Comparison of ENCODE assay signal across 19 cellular contexts in the genomic region with DNA sequence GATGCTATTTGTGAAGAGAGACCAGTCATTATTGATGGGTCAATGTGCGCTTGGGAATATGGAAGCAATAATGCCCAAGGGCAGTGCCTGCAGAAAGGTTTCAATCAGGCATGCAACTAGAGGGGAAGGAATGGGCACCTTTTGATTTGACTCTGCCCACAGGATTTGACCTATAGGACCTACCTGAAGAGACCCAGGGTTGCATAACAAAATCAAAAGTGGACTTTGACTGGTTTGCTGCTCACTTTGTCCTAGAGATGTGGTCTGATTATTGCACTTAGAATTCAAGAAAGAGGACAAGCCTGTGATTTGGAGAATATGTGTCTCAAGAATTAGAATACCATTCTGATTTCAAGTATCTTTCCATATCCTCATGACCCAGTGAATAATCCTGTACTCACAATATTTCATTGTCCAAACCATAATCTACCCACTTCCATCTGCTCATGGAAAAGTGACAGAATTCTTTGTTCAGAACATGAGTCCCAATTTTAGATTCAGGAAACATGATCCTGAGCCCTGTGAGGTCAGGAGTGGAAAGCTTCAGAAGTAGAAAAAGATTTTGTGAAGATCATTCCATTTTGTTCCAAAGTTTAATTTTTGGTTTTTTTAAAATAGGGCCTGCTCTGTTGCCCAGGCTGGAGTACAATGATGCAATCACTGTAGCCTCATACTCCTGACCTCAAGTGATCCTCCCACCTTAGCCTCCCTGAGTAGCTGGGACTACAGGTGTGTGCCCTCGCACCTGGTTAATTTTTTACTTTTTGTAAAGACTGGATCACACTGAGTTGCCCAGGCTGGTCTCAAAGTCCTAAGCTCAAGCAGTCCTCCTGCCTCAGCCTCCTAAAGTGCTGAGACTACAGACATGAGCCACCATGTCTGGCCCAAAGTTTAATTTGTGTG.
DNase-seq lines count a peak whose midpoint lies in the region; ATAC-seq, FAIRE-seq and TF ChIP-seq lines count a peak whose summit lies in the region.
"Had no signal": no experiment of that assay in that cellular context is flagged by ENCODE, and none has a peak within 500 bp of the region (broad histone marks: within the 10 kb centered on the region; RNA-seq: fewer than 3 reads in every experiment).

No MANE protein-coding gene starts in this region.

- H3K27ac Mint-ChIP-seq in astrocyte (ENCODE audit: unreplicated experiment): peak overlapping the region; percentile 3
- H3K27ac Mint-ChIP-seq: CD4-positive, alpha-beta T cell had no signal

- POLR2A ChIA-PET in SK-N-SH (lab: Yijun Ruan, JAX): no interaction called here

- ATAC-seq in SK-N-SH treated with all-trans-retinoic acid at 6 μM for 48 hours (no peak), left lobe of liver (peak; percentile 48), HG02970 (IDR thresholded peaks at IDR 0.05; ENCODE audit: low FRiP score, unreplicated experiment) (no peak), GM21526 (IDR thresholded peaks at IDR 0.05; ENCODE audit: low FRiP score, unreplicated experiment) (no peak)
- ATAC-seq: K562 had no signal

- DNase-seq in SK-N-SH: no peak
- DNase-seq in astrocyte (ENCODE audit: low read depth): no peak
- peak; percentile 54 for DNase-seq in left lobe of liver (ENCODE audit: low spot score)
- DNase-seq in small intestine: peak; percentile 31
- no peak for DNase-seq in nucleus accumbens (lab: John Stamatoyannopoulos, UW)
- DNase-seq: 8988T; BE2C; CD4-positive, alpha-beta T cell; HCEC 1CT; MV-4-11; NCI-H1417; NCI-H187 treated with DMSO at 0.1 percent for 48 hours; NCI-H446; NK-92 treated with Interleukin-12 subunit alpha and Interleukin-12 subunit beta, amount 100 ng/mL, for 24 hours; SIG-M5 had no signal

- H3K36me3 Mint-ChIP-seq in astrocyte (ENCODE audit: low read depth, unreplicated experiment): no peaks in the 10 kb centered on the region

- H3K9me3 Mint-ChIP-seq in astrocyte (ENCODE audit: unreplicated experiment): no peaks in the 10 kb centered on the region
- H3K9me3 Mint-ChIP-seq: CD4-positive, alpha-beta T cell had no signal

- H3K36me3 ChIP-seq in SK-N-SH (replicated peaks in 1 of 2; ENCODE audit: control insufficient read depth in 1 of 2, insufficient read depth in 2 of 2, low read length in 1 of 2) (no peaks in the 10 kb centered on the region), astrocyte (ENCODE audit: insufficient read depth, low read length) (no peaks in the 10 kb centered on the region), small intestine (ENCODE audit: control insufficient read depth in 2 of 2, insufficient read depth in 2 of 2, low read length in 2 of 2) (no peaks in the 10 kb centered on the region)
- H3K36me3 ChIP-seq: BE2C had no signal

- no peaks in the 10 kb centered on the region for H4K20me1 ChIP-seq in SK-N-SH (ENCODE audit: insufficient read depth)
- no peaks in the 10 kb centered on the region for H4K20me1 ChIP-seq in astrocyte (ENCODE audit: insufficient read depth, low read length)

- WGBS in SK-N-SH (ENCODE audit: low lambda C conversion rate): 96% methylated on average over 2 of the region's 2 CpGs
- 92 to 93% (median 92%) methylated on average over 2 of the region's 2 CpGs for WGBS in small intestine, 3 donors

- H3K79me2 ChIP-seq in SK-N-SH (ENCODE audit: insufficient read depth) (no peaks in the 10 kb centered on the region), astrocyte (ENCODE audit: insufficient read depth, low read length) (no peaks in the 10 kb centered on the region)

- no peaks in the 10 kb centered on the region for H3K27me3 Mint-ChIP-seq in astrocyte (ENCODE audit: low read depth, unreplicated experiment)

- H3F3A ChIP-seq in SK-N-SH (replicated peaks; ENCODE audit: insufficient read depth): peaks cover 11% of the 10 kb centered on the region

- H3K9ac ChIP-seq in SK-N-SH (no peak overlapping the region), astrocyte (ENCODE audit: low read length) (no peak overlapping the region)

- FAIRE-seq in astrocyte (lab: Jason Lieb, UNC): no peak
- no peak for FAIRE-seq in small intestine (lab: Jason Lieb, UNC)
- FAIRE-seq: K562 had no signal

- no peaks in the 10 kb centered on the region for H3K9me2 ChIP-seq in SK-N-SH

- H3K4me3 Mint-ChIP-seq in astrocyte (ENCODE audit: unreplicated experiment): no peak overlapping the region
- H3K4me3 Mint-ChIP-seq: CD4-positive, alpha-beta T cell had no signal

- H3K4me3 ChIP-seq in SK-N-SH (ENCODE audit: low read depth in 2 of 2, low read length in 1 of 2) (no peak overlapping the region), astrocyte (ENCODE audit: insufficient read depth, low read depth, low read length) (no peak overlapping the region), small intestine (ENCODE audit: low read depth in 1 of 2, low read length in 2 of 2) (no peak overlapping the region)
- H3K4me3 ChIP-seq: K562 had no signal

- no peak for TF ChIP-seq RAD21 in SK-N-SH (IDR thresholded peaks at IDR 0.05; ENCODE audit: low read length)

- H3K27me3 ChIP-seq in SK-N-SH (ENCODE audit: insufficient read depth) (no peaks in the 10 kb centered on the region), astrocyte (ENCODE audit: insufficient read depth, low read length) (no peaks in the 10 kb centered on the region), small intestine (ENCODE audit: control insufficient read depth in 2 of 2, insufficient read depth in 2 of 2, low read length in 2 of 2) (no peaks in the 10 kb centered on the region)

- H3K27ac ChIP-seq in SK-N-SH (ENCODE audit: low read depth in 2 of 2, low read length in 1 of 2) (peak overlapping the region in 1 of 2 experiments; percentile 36; a peak in 2 of 4 replicates), astrocyte (ENCODE audit: low read depth, low read length) (no peak overlapping the region), small intestine (ENCODE audit: low read depth in 1 of 2, low read length in 1 of 2) (no peak overlapping the region)

- H3K4me2 ChIP-seq in SK-N-SH (peak overlapping the region; percentile 21; the same call in 1 of the 2 replicates), astrocyte (ENCODE audit: low read length) (no peak overlapping the region)

- H3K9me3 ChIP-seq in SK-N-SH (no peaks in the 10 kb centered on the region), astrocyte (ENCODE audit: insufficient read depth, low read depth, low read length) (no peaks in the 10 kb centered on the region), small intestine (ENCODE audit: control insufficient read depth, low read depth) (no peaks in the 10 kb centered on the region)
- H3K9me3 ChIP-seq: BE2C had no signal

- no peak for TF ChIP-seq CTCF in SK-N-SH (IDR thresholded peaks at IDR 0.05)
- no peak for TF ChIP-seq CTCF in astrocyte (IDR thresholded peaks at IDR 0.05; ENCODE audit: insufficient read depth, low read depth, low read length)

- H3K4me1 ChIP-seq in SK-N-SH (ENCODE audit: control insufficient read depth in 1 of 2, insufficient read depth in 2 of 2, low read depth in 1 of 2, low read length in 1 of 2) (peaks cover 16 to 22% of the 10 kb centered on the region in 2 experiments), astrocyte (ENCODE audit: insufficient read depth, low read length) (peaks cover 3% of the 10 kb centered on the region), small intestine (ENCODE audit: control insufficient read depth in 2 of 2, insufficient read depth in 1 of 2, low read depth in 1 of 2, low read length in 1 of 2) (peaks cover 0 to 3% of the 10 kb centered on the region in 2 donors)
- H3K4me1 ChIP-seq: BE2C had no signal

- CTCF ChIA-PET in SK-N-SH (lab: Yijun Ruan, JAX): no interaction called here

- H2AFZ ChIP-seq in SK-N-SH (ENCODE audit: low read depth): no peak overlapping the region
- no peak overlapping the region for H2AFZ ChIP-seq in astrocyte (ENCODE audit: low read depth, low read length)

- H3K4me1 Mint-ChIP-seq in astrocyte (ENCODE audit: low read depth, unreplicated experiment): peaks cover 8% of the 10 kb centered on the region

- TF ChIP-seq EP300 in SK-N-SH (IDR thresholded peaks at IDR 0.05; ENCODE audit: borderline replicate concordance in 1 of 2, low read depth in 1 of 2, low read length in 1 of 2): no peak

TF ChIP-seq in SK-N-SH, 30 proteins besides CTCF, POLR2A, EP300 and RAD21:
- TF ChIP-seq TAF1 (IDR thresholded peaks at IDR 0.05; ENCODE audit: borderline replicate concordance, low read depth, low read length) (no peak), POLR2AphosphoS5 (IDR thresholded peaks at IDR 0.05; ENCODE audit: low read depth, low read length) (no peak), RXRA (IDR thresholded peaks at IDR 0.05; ENCODE audit: borderline replicate concordance, low read depth) (no peak), FOSL2 (IDR thresholded peaks at IDR 0.05; ENCODE audit: borderline replicate concordance, low read depth) (no peak), FOXM1 (IDR thresholded peaks at IDR 0.05; ENCODE audit: low read depth) (no peak), YY1 (IDR thresholded peaks at IDR 0.05; ENCODE audit: low read depth) (no peak), TEAD4 (IDR thresholded peaks at IDR 0.05; ENCODE audit: borderline replicate concordance, insufficient read depth) (no peak), NRF1 (IDR thresholded peaks at IDR 0.05; ENCODE audit: low read depth, low read length) (no peak), CHD2 (IDR thresholded peaks at IDR 0.05; ENCODE audit: low read length, partially characterized antibody) (no peak), NFIC (IDR thresholded peaks at IDR 0.05; ENCODE audit: borderline replicate concordance) (no peak)

TF ChIP-seq in SK-N-SH treated with all-trans-retinoic acid at 6 μM for 48 hours, 23 proteins besides CTCF, POLR2A, EP300 and RAD21:
- TF ChIP-seq ZFP3 (CRISPR knock-in tag; IDR thresholded peaks at IDR 0.05): no peak
- TF ChIP-seq, protein P1, sequence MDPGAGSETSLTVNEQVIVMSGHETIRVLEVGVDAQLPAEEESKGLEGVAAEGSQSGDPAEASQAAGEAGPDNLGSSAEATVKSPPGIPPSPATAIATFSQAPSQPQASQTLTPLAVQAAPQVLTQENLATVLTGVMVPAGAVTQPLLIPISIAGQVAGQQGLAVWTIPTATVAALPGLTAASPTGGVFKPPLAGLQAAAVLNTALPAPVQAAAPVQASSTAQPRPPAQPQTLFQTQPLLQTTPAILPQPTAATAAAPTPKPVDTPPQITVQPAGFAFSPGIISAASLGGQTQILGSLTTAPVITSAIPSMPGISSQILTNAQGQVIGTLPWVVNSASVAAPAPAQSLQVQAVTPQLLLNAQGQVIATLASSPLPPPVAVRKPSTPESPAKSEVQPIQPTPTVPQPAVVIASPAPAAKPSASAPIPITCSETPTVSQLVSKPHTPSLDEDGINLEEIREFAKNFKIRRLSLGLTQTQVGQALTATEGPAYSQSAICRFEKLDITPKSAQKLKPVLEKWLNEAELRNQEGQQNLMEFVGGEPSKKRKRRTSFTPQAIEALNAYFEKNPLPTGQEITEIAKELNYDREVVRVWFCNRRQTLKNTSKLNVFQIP (CRISPR knock-in tag; IDR thresholded peaks at IDR 0.05; ENCODE audit: borderline replicate concordance, low read depth): no peak

Comparison
In these comparisons a context has a peak if more than half of its experiments do, and no peak if none do; other contexts are left out.
1. DNase-seq: peak in left lobe of liver (single experiment) and small intestine (single experiment); none in SK-N-SH (single experiment), astrocyte (single experiment) and nucleus accumbens (0 of 56).